Comparison of ENCODE assay signal across 1 cellular context in genomic region chr7:141486959-141487358, GRCh38.
TF ChIP-seq lines count a peak whose summit lies in the region.

No MANE protein-coding gene starts in this region.

TF ChIP-seq in SK-N-SH, 30 proteins besides CTCF, POLR2A, EP300 and RAD21 (continued from another document):
- TF ChIP-seq REST (IDR thresholded peaks at IDR 0.05; ENCODE audit: low read depth, low read length) (no peak), FOXJ3 (CRISPR knock-in tag; IDR thresholded peaks at IDR 0.05) (no peak), FOSL2 (IDR thresholded peaks at IDR 0.05; ENCODE audit: borderline replicate concordance, low read depth) (no peak)
